ENCODE assay signal across 23 cellular contexts in genomic region chr11:46326813-46327416, GRCh38. TPM values are rescaled to one million over a fixed set of nuclear protein-coding genes. Genes with fewer than 3 reads are reported as not detected.
DNase-seq lines count a peak whose midpoint lies in the region; FAIRE-seq and TF ChIP-seq lines count a peak whose summit lies in the region.
"Had no signal": no experiment of that assay in that cellular context is flagged by ENCODE, and none has a peak within 500 bp of the region (broad histone marks: within the 10 kb centered on the region; RNA-seq: fewer than 3 reads in every experiment).

No MANE protein-coding gene starts in this region.

- H3K79me2 ChIP-seq in astrocyte (ENCODE audit: insufficient read depth, low read length) (no peaks in the 10 kb centered on the region), osteoblast (ENCODE audit: insufficient read depth, low read length) (no peaks in the 10 kb centered on the region)

- H3K4me3 ChIP-seq in astrocyte (ENCODE audit: insufficient read depth, low read depth, low read length) (no peak overlapping the region), osteoblast (ENCODE audit: insufficient read depth, low read length) (no peak overlapping the region)
- H3K4me3 ChIP-seq: GM12878, GM23248, Peyer's patch had no signal

- H3K4me1 Mint-ChIP-seq in astrocyte (ENCODE audit: low read depth, unreplicated experiment): peaks cover 26% of the 10 kb centered on the region

- FAIRE-seq in astrocyte (lab: Jason Lieb, UNC): no peak
- FAIRE-seq: GM12878, GM19239 had no signal

- peaks cover 24% of the 10 kb centered on the region for H3K27me3 ChIP-seq in astrocyte (ENCODE audit: insufficient read depth, low read length)
- peaks cover 26% of the 10 kb centered on the region for H3K27me3 ChIP-seq in osteoblast (ENCODE audit: insufficient read depth, low read length)
- H3K27me3 ChIP-seq: Peyer's patch had no signal

- H3K4me2 ChIP-seq in astrocyte (ENCODE audit: low read length) (no peak overlapping the region), osteoblast (ENCODE audit: insufficient read depth, low read length) (no peak overlapping the region)

- no peaks in the 10 kb centered on the region for H3K9me3 ChIP-seq in astrocyte (ENCODE audit: insufficient read depth, low read depth, low read length)
- no peaks in the 10 kb centered on the region for H3K9me3 ChIP-seq in osteoblast (ENCODE audit: low read depth, low read length)
- H3K9me3 ChIP-seq: Caco-2, Peyer's patch had no signal

- H4K20me1 ChIP-seq in astrocyte (ENCODE audit: insufficient read depth, low read length): peaks cover 4% of the 10 kb centered on the region
- peaks cover 3% of the 10 kb centered on the region for H4K20me1 ChIP-seq in osteoblast (ENCODE audit: insufficient read depth, low read length)

- H3K9ac ChIP-seq in astrocyte (ENCODE audit: low read length): no peak overlapping the region
- H3K9ac ChIP-seq: GM23248 had no signal

- H3K36me3 ChIP-seq in astrocyte (ENCODE audit: insufficient read depth, low read length): peaks cover 9% of the 10 kb centered on the region
- H3K36me3 ChIP-seq in osteoblast (ENCODE audit: insufficient read depth, low read length): peaks cover 6% of the 10 kb centered on the region
- H3K36me3 ChIP-seq: Peyer's patch had no signal

- H3K27me3 Mint-ChIP-seq in astrocyte (ENCODE audit: low read depth, unreplicated experiment): peaks cover 10% of the 10 kb centered on the region

- peaks cover 14% of the 10 kb centered on the region for H3K36me3 Mint-ChIP-seq in astrocyte (ENCODE audit: low read depth, unreplicated experiment)
- H3K36me3 Mint-ChIP-seq: CD4-positive, CD25-positive, alpha-beta regulatory T cell had no signal

- peak overlapping the region; percentile 24 for H3K4me3 Mint-ChIP-seq in astrocyte (ENCODE audit: unreplicated experiment)
- H3K4me3 Mint-ChIP-seq: B cell had no signal

- DNase-seq in NCI-H1417 (lab: John Stamatoyannopoulos, UW) (peak in 2 of 3 experiments; percentile 55 to 82), NCI-H1417 treated with DMSO at 0.1 percent for 48 hours (lab: John Stamatoyannopoulos, UW) (no peak), NCI-H2081 treated with DMSO at 0.1 percent for 48 hours (lab: John Stamatoyannopoulos, UW) (peak; percentile 40), astrocyte (ENCODE audit: low read depth) (no peak), osteoblast (ENCODE audit: insufficient read length, low spot score, missing footprints) (peak; percentile 36), NCI-H446 (lab: John Stamatoyannopoulos, UW) (no peak), amniotic stem cell (lab: John Stamatoyannopoulos, UW) (no peak), H4 (ENCODE audit: low spot score) (no peak)
- DNase-seq: 8988T; Caco-2; CD4-positive, CD25-positive, alpha-beta regulatory T cell; GM23248; KBM-7; MV-4-11; NCI-H1436 treated with DMSO at 0.1 percent for 48 hours; NCI-H226; NCI-H526; NK-92 treated with Interleukin-12 subunit alpha and Interleukin-12 subunit beta, amount 100 ng/mL, for 24 hours; Peyer's patch had no signal

- TF ChIP-seq CTCF in astrocyte (IDR thresholded peaks at IDR 0.05; ENCODE audit: insufficient read depth, low read depth, low read length) (no peak), osteoblast (IDR thresholded peaks at IDR 0.05; ENCODE audit: extremely low read depth, low read depth, low read length) (no peak)

- H3K27ac ChIP-seq in astrocyte (ENCODE audit: low read depth, low read length) (no peak overlapping the region), osteoblast (ENCODE audit: low read depth, low read length) (no peak overlapping the region)
- H3K27ac ChIP-seq: GM23248, Peyer's patch had no signal

- peaks cover 1% of the 10 kb centered on the region for H3K9me3 Mint-ChIP-seq in astrocyte (ENCODE audit: unreplicated experiment)
- H3K9me3 Mint-ChIP-seq: CD4-positive, CD25-positive, alpha-beta regulatory T cell had no signal

- H3K4me1 ChIP-seq in astrocyte (ENCODE audit: insufficient read depth, low read length): no peaks in the 10 kb centered on the region
- H3K4me1 ChIP-seq in osteoblast (ENCODE audit: insufficient read depth, low read length): no peaks in the 10 kb centered on the region
- H3K4me1 ChIP-seq: Caco-2, Peyer's patch had no signal

- H2AFZ ChIP-seq in astrocyte (ENCODE audit: low read depth, low read length): no peak overlapping the region
- H2AFZ ChIP-seq in osteoblast (ENCODE audit: low read length): no peak overlapping the region
- H2AFZ ChIP-seq: GM23248 had no signal

- H3K27ac Mint-ChIP-seq in astrocyte (ENCODE audit: unreplicated experiment): no peak overlapping the region
- H3K27ac Mint-ChIP-seq: B cell had no signal

RNA-seq across cellular contexts. Expression of gene DGKZ, which starts 20.3 kb away (rescaled TPM):
- 53.8 and 59.3 TPM in 2 replicates for total RNA-seq in astrocyte
- 47.1 and 52.5 TPM in 2 replicates for total RNA-seq in osteoblast
- 25.3 and 38.9 TPM in 2 replicates for total RNA-seq in H4 (2014; rRNA removed; shearing (Covaris generic))

RNA-seq across cellular contexts. Expression of gene CREB3L1, which starts 49.5 kb away (rescaled TPM):
- 324 and 399 TPM in 2 replicates for total RNA-seq in astrocyte
- total RNA-seq in osteoblast: 30.1 and 33.3 TPM in 2 replicates
- 0.60 and 1.3 TPM in 2 replicates for total RNA-seq in H4 (2014; rRNA removed; shearing (Covaris generic))
- total RNA-seq: B cell; CD4-positive, CD25-positive, alpha-beta regulatory T cell; SK-MEL-5 had no signal

RNA-seq across cellular contexts. Expression of gene MDK, which starts 54.6 kb away (rescaled TPM):
- total RNA-seq in astrocyte (277 and 325 TPM in 2 replicates), osteoblast (27.5 and 27.7 TPM in 2 replicates)
- total RNA-seq in H4 (2014; rRNA removed; shearing (Covaris generic)): 563 and 646 TPM in 2 replicates

Comparison
In these comparisons a context has a peak if more than half of its experiments do, and no peak if none do; other contexts are left out.
1. DNase-seq: peak in NCI-H1417 (2 of 3), NCI-H2081 treated with DMSO at 0.1 percent for 48 hours (single experiment) and osteoblast (single experiment); none in NCI-H1417 treated with DMSO at 0.1 percent for 48 hours (single experiment), astrocyte (single experiment), NCI-H446 (0 of 2), amniotic stem cell (single experiment) and H4 (single experiment).
2. RNA of gene CREB3L1, which starts 49.5 kb away (total RNA-seq): 324 to 399 TPM in astrocyte and 30.1 to 33.3 TPM in osteoblast; 0.60 to 1.3 TPM in H4; every median in the first group is over 10 times any median in the second.